ENCODE assay signal across 8 cellular contexts in genomic region chr11:108647701-108648527, GRCh38. TPM values are rescaled to one million over a fixed set of nuclear protein-coding genes. Genes with fewer than 3 reads are reported as not detected.
DNase-seq lines count a peak whose midpoint lies in the region; ATAC-seq, FAIRE-seq and TF ChIP-seq lines count a peak whose summit lies in the region.

No MANE protein-coding gene starts in this region.

- no peaks in the 10 kb centered on the region for H3K36me3 ChIP-seq in Peyer's patch

- in situ Hi-C loops in KBM-7 (cut with MboI; ENCODE audit: low pct_unique_long_range_greater_than_20kb, low sequenced_read_pairs): loop anchor here (25.0 kb wide), 1 partner anchor 511 kb away; no protein-coding TSS in a partner anchor

- H3K9me3 ChIP-seq in Peyer's patch: no peaks in the 10 kb centered on the region

- peak; percentile 88 for FAIRE-seq in D721Med (lab: Jason Lieb, UNC)

- no peak overlapping the region for H3K27ac ChIP-seq in Peyer's patch
- H3K27ac ChIP-seq in temporal lobe (ENCODE audit: low read depth, low read length): peak overlapping the region; percentile 40

- no peak for TF ChIP-seq POLR2A in Peyer's patch (IDR thresholded peaks at IDR 0.05)

- H3K4me1 ChIP-seq in Peyer's patch: no peaks in the 10 kb centered on the region

- DNase-seq in D721Med (ENCODE audit: insufficient read length, low spot score) (no peak), KBM-7 (peak; percentile 82), Peyer's patch (peak; percentile 24 to 86 (median 59)), fibroblast of villous mesenchyme (ENCODE audit: low read depth) (peak; percentile 81), non-pigmented ciliary epithelial cell (ENCODE audit: low read depth) (peak; percentile 69)
- peak; percentile 17 to 32 for DNase-seq in activated T-helper 1 cell treated with anti-CD3 and anti-CD28 coated beads, Interleukin-2, amount 50 U/mL, for 16 hours (ENCODE audit: low read depth in 1 of 2, low spot score in 1 of 2)

- no peaks in the 10 kb centered on the region for H3K27me3 ChIP-seq in Peyer's patch

- H3K4me3 ChIP-seq in Peyer's patch (no peak overlapping the region), fibroblast of villous mesenchyme (ENCODE audit: low read depth, low read length) (no peak overlapping the region)

- peak; percentile 63 for ATAC-seq in GM21447 (IDR thresholded peaks at IDR 0.05; ENCODE audit: unreplicated experiment)

- TF ChIP-seq CTCF in D721Med (IDR thresholded peaks at IDR 0.05; ENCODE audit: insufficient read depth, missing control alignments) (peak; percentile 98), Peyer's patch (IDR thresholded peaks at IDR 0.05) (peak in 4 of 6 experiments; percentile 69 to 90 (median 86)), fibroblast of villous mesenchyme (IDR thresholded peaks at IDR 0.05; ENCODE audit: insufficient read depth, low read depth, low read length) (peak; percentile 95)

RNA-seq across cellular contexts. Expression of gene DDX10, which starts 17.0 kb away (rescaled TPM):
- total RNA-seq in Peyer's patch: 10 to 100 TPM in 3 of 4 donors, 1 to 10 TPM in 1; 3.9 to 38.0 (median 16.5) TPM
- 16.1 and 20.3 TPM in 2 replicates for total RNA-seq in fibroblast of villous mesenchyme
- 16.0 TPM for total RNA-seq in temporal lobe

RNA-seq across cellular contexts. Expression of gene EXPH5, which starts 54.3 kb away (rescaled TPM):
- total RNA-seq in Peyer's patch (1 to 10 TPM; 3.3 to 8.1 (median 6.9) TPM), fibroblast of villous mesenchyme (0.32 and 2.2 TPM in 2 replicates), temporal lobe (0.49 TPM)
